Comparison of ENCODE assay signal across 8 cellular contexts in genomic region chr7:30459591-30460245, GRCh38. TPM values are rescaled to one million over a fixed set of nuclear protein-coding genes. Genes with fewer than 3 reads are reported as not detected.
DNase-seq lines count a peak whose midpoint lies in the region; ATAC-seq and TF ChIP-seq lines count a peak whose summit lies in the region.
"Had no signal": no experiment of that assay in that cellular context is flagged by ENCODE, and none has a peak within 500 bp of the region (broad histone marks: within the 10 kb centered on the region; RNA-seq: fewer than 3 reads in every experiment).

No MANE protein-coding gene starts in this region.

- BruUV-seq in mammary epithelial cell (replicated peaks; lab: Mats Ljungman, UMichigan), result no TSS peak

- WGBS in mammary epithelial cell (ENCODE audit: low coverage, missing lambda C conversion rate), result 49% methylated on average over 9 of the region's 9 CpGs
- 45 to 55% methylated on average over 9 of the region's 9 CpGs for WGBS in lung, 2 donors

- H3K27ac Mint-ChIP-seq in type B pancreatic cell, result peak overlapping the region; percentile 4
- H3K27ac Mint-ChIP-seq in natural killer cell treated with Interleukin-12 subunit alpha and Interleukin-12 subunit beta and Interleukin-15 and Interleukin-18, amount 100 ng/mL, for 72 hours, result peak overlapping the region in 1 of 2 donors; percentile 27

- peak overlapping the region; percentile 18 for H3K4me3 Mint-ChIP-seq in type B pancreatic cell
- H3K4me3 Mint-ChIP-seq in natural killer cell treated with Interleukin-12 subunit alpha and Interleukin-12 subunit beta and Interleukin-15 and Interleukin-18, amount 100 ng/mL, for 72 hours, result no peak overlapping the region

- TF ChIP-seq CTCF in mammary epithelial cell (conservative IDR thresholded peaks at IDR 0.05 in 1 of 2, IDR thresholded peaks at IDR 0.05 in 1 of 2; ENCODE audit: extremely low read depth in 1 of 2, insufficient read depth in 1 of 2, low read depth in 1 of 2, low read length in 2 of 2) (no peak), lung (IDR thresholded peaks at IDR 0.05; ENCODE audit: control extremely low read depth, extremely low read depth) (no peak), type B pancreatic cell (conservative IDR thresholded peaks at IDR 0.05) (no peak)

- H3K4me1 Mint-ChIP-seq in type B pancreatic cell (ENCODE audit: unreplicated experiment), result peaks cover 36% of the 10 kb centered on the region
- H3K4me1 Mint-ChIP-seq in natural killer cell treated with Interleukin-12 subunit alpha and Interleukin-12 subunit beta and Interleukin-15 and Interleukin-18, amount 100 ng/mL, for 72 hours (ENCODE audit: low read depth in 2 of 2), result peaks cover 10 to 19% of the 10 kb centered on the region in 2 donors

- dilution Hi-C loops in mammary epithelial cell (cut with HindIII; ENCODE audit: low sequenced_read_pairs), result no loop called here

- peaks cover 1% of the 10 kb centered on the region for H3K79me2 ChIP-seq in mammary epithelial cell (ENCODE audit: insufficient read depth, low read length)

- intact Hi-C loops in mammary epithelial cell (cut with micrococcal nuclease), result no loop called here

- no peaks in the 10 kb centered on the region for H3K36me3 Mint-ChIP-seq in type B pancreatic cell
- no peaks in the 10 kb centered on the region for H3K36me3 Mint-ChIP-seq in natural killer cell treated with Interleukin-12 subunit alpha and Interleukin-12 subunit beta and Interleukin-15 and Interleukin-18, amount 100 ng/mL, for 72 hours

- H3K9me3 Mint-ChIP-seq in type B pancreatic cell, result no peaks in the 10 kb centered on the region
- no peaks in the 10 kb centered on the region for H3K9me3 Mint-ChIP-seq in natural killer cell treated with Interleukin-12 subunit alpha and Interleukin-12 subunit beta and Interleukin-15 and Interleukin-18, amount 100 ng/mL, for 72 hours

- H3K27me3 Mint-ChIP-seq in type B pancreatic cell, result no peaks in the 10 kb centered on the region
- H3K27me3 Mint-ChIP-seq in natural killer cell treated with Interleukin-12 subunit alpha and Interleukin-12 subunit beta and Interleukin-15 and Interleukin-18, amount 100 ng/mL, for 72 hours, result no peaks in the 10 kb centered on the region

- H3K4me3 ChIP-seq in mammary epithelial cell (replicated peaks in 1 of 3; ENCODE audit: insufficient read depth in 1 of 3, low read depth in 2 of 3, low read length in 3 of 3), result no peak overlapping the region
- H3K4me3 ChIP-seq in lung, result no peak overlapping the region

- no peaks in the 10 kb centered on the region for H3K4me1 ChIP-seq in mammary epithelial cell (ENCODE audit: insufficient read depth, low read length)
- H3K4me1 ChIP-seq in lung (ENCODE audit: control insufficient read depth in 2 of 2, insufficient read depth in 2 of 2, low read length in 2 of 2), result peaks cover 7 to 18% of the 10 kb centered on the region in 2 donors

- in situ Hi-C loops in mammary epithelial cell (cut with MboI; ENCODE audit: low sequenced_read_pairs in 2 of 2), result no loop called here

- no peak overlapping the region for H3K27ac ChIP-seq in mammary epithelial cell (ENCODE audit: insufficient read depth, low read depth, low read length)
- H3K27ac ChIP-seq in lung (ENCODE audit: low read depth in 1 of 2, low read length in 1 of 2), result peak overlapping the region; percentile 15 to 18
- H3K27ac ChIP-seq: foreskin keratinocyte had no signal

- H3K27me3 ChIP-seq in mammary epithelial cell (ENCODE audit: insufficient read depth, low read length), result no peaks in the 10 kb centered on the region
- H3K27me3 ChIP-seq in lung (ENCODE audit: control insufficient read depth, insufficient read depth), result no peaks in the 10 kb centered on the region
- H3K27me3 ChIP-seq: foreskin keratinocyte had no signal

- CTCF ChIA-PET in mammary epithelial cell (lab: Charles Lee; ENCODE audit: low non-redundant PET), result no interaction called here

- no peaks in the 10 kb centered on the region for H4K20me1 ChIP-seq in mammary epithelial cell (ENCODE audit: insufficient read depth, low read length)

- no peak overlapping the region for H3K4me2 ChIP-seq in mammary epithelial cell (ENCODE audit: insufficient read depth, low read depth, low read length)

- DNase-seq in HT-29 (ENCODE audit: low spot score), result peak; percentile 69
- DNase-seq in mammary epithelial cell, result no peak
- no peak for DNase-seq in lung (ENCODE audit: low spot score)
- DNase-seq in type B pancreatic cell (ENCODE audit: extremely low spot score, unreplicated experiment), result no peak
- DNase-seq in natural killer cell treated with Interleukin-12 subunit alpha and Interleukin-12 subunit beta and Interleukin-15 and Interleukin-18, amount 100 ng/mL, for 72 hours (ENCODE audit: low spot score), result no peak
- DNase-seq in NCI-H1930 (lab: John Stamatoyannopoulos, UW), result no peak
- DNase-seq in NOMO-1 treated with DMSO at 0.1 percent for 48 hours (lab: John Stamatoyannopoulos, UW; ENCODE audit: unreplicated experiment), result no peak

- H3K9me3 ChIP-seq in mammary epithelial cell (replicated peaks; ENCODE audit: insufficient read depth, low read length) (no peaks in the 10 kb centered on the region), lung (ENCODE audit: control insufficient read depth in 2 of 2, insufficient read depth in 1 of 2, low read length in 1 of 2) (no peaks in the 10 kb centered on the region)

- H3K36me3 ChIP-seq in mammary epithelial cell (ENCODE audit: insufficient read depth, low read length), result peaks cover 5% of the 10 kb centered on the region
- peaks cover 15 to 26% of the 10 kb centered on the region in 2 donors for H3K36me3 ChIP-seq in lung (ENCODE audit: control insufficient read depth in 2 of 2, insufficient read depth in 2 of 2, low read length in 2 of 2)

- peak; percentile 62 for ATAC-seq in lung (ENCODE audit: insufficient read depth, low FRiP score)
- no peak for ATAC-seq in natural killer cell treated with Interleukin-12 subunit alpha and Interleukin-12 subunit beta and Interleukin-15 and Interleukin-18, amount 100 ng/mL, for 72 hours
- ATAC-seq: foreskin keratinocyte had no signal

- H3K9ac ChIP-seq in mammary epithelial cell (ENCODE audit: insufficient read depth, low read length), result no peak overlapping the region

- peak overlapping the region; percentile 44 for H2AFZ ChIP-seq in mammary epithelial cell (ENCODE audit: low read depth, low read length)

RNA-seq across cellular contexts. Expression of gene NOD1, which starts 18.9 kb away (rescaled TPM):
- total RNA-seq in HT-29 (2014; rRNA removed; shearing (Covaris generic)), result 5.5 and 6.2 TPM in 2 replicates
- total RNA-seq in mammary epithelial cell, result 1 to 10 TPM; 6.0 to 9.7 TPM
- 3.7 TPM for polyA plus RNA-seq in mammary epithelial cell
- polyA minus RNA-seq in mammary epithelial cell, result 4.0 TPM
- 10 to 100 TPM; 22.0 to 46.1 TPM for total RNA-seq in lung
- 10 to 100 TPM; 11.5 to 21.0 TPM for polyA plus RNA-seq in lung
- total RNA-seq in type B pancreatic cell (ENCODE audit: low replicate concordance), result 10.9 and 11.4 TPM in 2 replicates
- 10 to 100 TPM in 1 of 2 donors, 1 to 10 TPM in 1; 8.9 to 11.6 TPM for total RNA-seq in natural killer cell treated with Interleukin-12 subunit alpha and Interleukin-12 subunit beta and Interleukin-15 and Interleukin-18, amount 100 ng/mL, for 72 hours

RNA-seq across cellular contexts. Expression of gene GGCT, which starts 44.9 kb away (rescaled TPM):
- 123 TPM in 2 replicates for total RNA-seq in HT-29 (2014; rRNA removed; shearing (Covaris generic))
- total RNA-seq in mammary epithelial cell (10 to 100 TPM; 25.7 to 60.3 TPM), lung (10 to 100 TPM; 33.1 to 38.1 TPM), type B pancreatic cell (ENCODE audit: low replicate concordance) (72.6 and 105 TPM in 2 replicates)
- polyA plus RNA-seq in mammary epithelial cell (39.7 TPM), lung (10 to 100 TPM; 45.0 to 90.1 TPM)
- polyA minus RNA-seq in mammary epithelial cell, result 11.5 TPM
- 10 to 100 TPM; 37.9 to 61.7 TPM for total RNA-seq in natural killer cell treated with Interleukin-12 subunit alpha and Interleukin-12 subunit beta and Interleukin-15 and Interleukin-18, amount 100 ng/mL, for 72 hours
